19 cellular contexts compared by ENCODE assay signal in the genomic region with DNA sequence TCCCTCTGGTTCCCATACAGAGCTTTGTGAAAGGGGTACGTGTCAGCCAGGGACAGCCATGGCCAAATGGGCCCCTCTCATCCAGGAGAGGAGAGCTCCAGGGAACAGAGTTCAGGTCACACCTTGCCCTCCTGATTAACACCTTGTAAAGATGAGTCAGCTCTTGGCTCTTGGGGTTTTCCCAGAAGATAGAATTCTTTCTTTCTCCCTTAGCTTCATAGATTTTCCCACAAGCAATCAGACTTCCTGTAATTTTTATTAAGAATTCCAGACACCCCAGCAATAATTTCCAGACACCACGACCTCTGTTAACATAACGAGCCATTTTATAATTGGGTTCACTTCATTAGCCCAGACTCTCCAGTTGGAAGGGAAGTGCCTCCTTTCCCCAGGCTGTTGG.
DNase-seq lines count a peak whose midpoint lies in the region; ATAC-seq, FAIRE-seq and TF ChIP-seq lines count a peak whose summit lies in the region.
"Had no signal": no experiment of that assay in that cellular context is flagged by ENCODE, and none has a peak within 500 bp of the region (broad histone marks: within the 10 kb centered on the region; RNA-seq: fewer than 3 reads in every experiment).

No MANE protein-coding gene starts in this region.

- H3K36me3 ChIP-seq in bronchial epithelial cell (ENCODE audit: control insufficient read depth, insufficient read depth, low read length) (no peaks in the 10 kb centered on the region), mucosa of descending colon (ENCODE audit: low read depth) (no peaks in the 10 kb centered on the region)
- H3K36me3 ChIP-seq: BLaER1 had no signal

- H3K4me3 ChIP-seq in bronchial epithelial cell (ENCODE audit: low read depth, low read length) (no peak overlapping the region), mucosa of descending colon (no peak overlapping the region)
- H3K4me3 ChIP-seq: A549, BLaER1 had no signal

- no peaks in the 10 kb centered on the region for H3K9me3 ChIP-seq in mucosa of descending colon
- H3K9me3 ChIP-seq: A549, BLaER1 had no signal

- FAIRE-seq in bronchial epithelial cell (lab: Jason Lieb, UNC): no peak
- FAIRE-seq: A549 had no signal

- no peak for TF ChIP-seq CTCF in bronchial epithelial cell (IDR thresholded peaks at IDR 0.05; ENCODE audit: insufficient read depth, low read length, severe bottlenecking)
- TF ChIP-seq CTCF in mucosa of descending colon (IDR thresholded peaks at IDR 0.05): no peak

- H3K27me3 ChIP-seq in bronchial epithelial cell (ENCODE audit: control insufficient read depth, insufficient read depth, low read length): no peaks in the 10 kb centered on the region
- H3K27me3 ChIP-seq: BLaER1 had no signal

- ATAC-seq in mucosa of descending colon (peak; percentile 22), GM18519 (IDR thresholded peaks at IDR 0.05; ENCODE audit: low FRiP score, unreplicated experiment) (no peak)
- ATAC-seq: A549, HCT116 had no signal

- intact Hi-C loops in mucosa of descending colon (cut with DNase I, micrococcal nuclease): no loop called here

- in situ Hi-C loops in Caki2 (cut with HindIII; ENCODE audit: low pct_unique_long_range_greater_than_20kb, low sequenced_read_pairs): no loop called here

- no peaks in the 10 kb centered on the region for H3K4me1 ChIP-seq in mucosa of descending colon (ENCODE audit: low read depth)
- H3K4me1 ChIP-seq: A549 had no signal

- peak; percentile 56 for DNase-seq in Caki2 (ENCODE audit: low read depth)
- DNase-seq in bronchial epithelial cell (ENCODE audit: low read depth): peak; percentile 42
- DNase-seq in kidney glomerular epithelial cell (lab: John Stamatoyannopoulos, UW): peak; percentile 40
- no peak for DNase-seq in mucosa of descending colon
- no peak for DNase-seq in Ammon's horn (ENCODE audit: low spot score)
- DNase-seq in RPMI8226: no peak
- DNase-seq in NCI-H2107 treated with DMSO at 0.1 percent for 48 hours (lab: John Stamatoyannopoulos, UW; ENCODE audit: unreplicated experiment): no peak
- DNase-seq: AML-193; Calu3; CD4-positive, alpha-beta memory T cell; DMS79 treated with DMSO at 0.1 percent for 48 hours; GF-D8; GOT3; H7; HFFc6 had no signal

Comparison
In these comparisons a context has a peak if more than half of its experiments do, and no peak if none do; other contexts are left out.
1. DNase-seq: peak in Caki2 (single experiment), bronchial epithelial cell (single experiment) and kidney glomerular epithelial cell (single experiment); none in mucosa of descending colon (0 of 3), Ammon's horn (single experiment), RPMI8226 (single experiment) and NCI-H2107 treated with DMSO at 0.1 percent for 48 hours (single experiment).